Comparison of ENCODE assay signal across 1 cellular context in genomic region chr16:84281077-84281476, GRCh38.
TF ChIP-seq lines count a peak whose summit lies in the region.

No MANE protein-coding gene starts in this region.

TF ChIP-seq in HEK293, 187 proteins besides CTCF, POLR2A, EP300 and RAD21 (continued from another document):
- no peak for TF ChIP-seq REST (tag by site-specific recombination; IDR thresholded peaks at IDR 0.05)
